In genomic region chr12:40446385-40446784, GRCh38 we compare ENCODE assay signal across 8 cellular contexts.
DNase-seq lines count a peak whose midpoint lies in the region; ATAC-seq, FAIRE-seq and TF ChIP-seq lines count a peak whose summit lies in the region.

No MANE protein-coding gene starts in this region.

- no peak overlapping the region for H3K27ac Mint-ChIP-seq in activated naive CD4-positive, alpha-beta T cell treated with anti-CD3 and anti-CD28 coated beads for 36 hours

- H3K27ac ChIP-seq in RWPE2 (ENCODE audit: poor library complexity, severe bottlenecking) (no peak overlapping the region), right lobe of liver (no peak overlapping the region)

- FAIRE-seq in GM12892 (lab: Jason Lieb, UNC) = peak; percentile 57

- CTCF ChIA-PET in activated naive CD4-positive, alpha-beta T cell treated with anti-CD3 and anti-CD28 coated beads for 36 hours (lab: Charles Lee) = no interaction called here

- H3K4me3 Mint-ChIP-seq in activated naive CD4-positive, alpha-beta T cell treated with anti-CD3 and anti-CD28 coated beads for 36 hours = no peak overlapping the region

- no peaks in the 10 kb centered on the region for H3K27me3 ChIP-seq in RWPE2 (ENCODE audit: insufficient read depth, poor library complexity, severe bottlenecking)
- no peaks in the 10 kb centered on the region for H3K27me3 ChIP-seq in right lobe of liver

- no peaks in the 10 kb centered on the region for H3K27me3 Mint-ChIP-seq in activated naive CD4-positive, alpha-beta T cell treated with anti-CD3 and anti-CD28 coated beads for 36 hours (ENCODE audit: low read depth)

- no peaks in the 10 kb centered on the region for H3K36me3 ChIP-seq in RWPE2 (ENCODE audit: low read depth)
- H3K36me3 ChIP-seq in right lobe of liver = no peaks in the 10 kb centered on the region

- no peaks in the 10 kb centered on the region for H3K4me1 ChIP-seq in RWPE2 (ENCODE audit: insufficient read depth, poor library complexity, severe bottlenecking)
- H3K4me1 ChIP-seq in right lobe of liver = no peaks in the 10 kb centered on the region

- intact Hi-C loops in right lobe of liver (cut with DNase I) = no loop called here
- intact Hi-C loops in activated naive CD4-positive, alpha-beta T cell treated with anti-CD3 and anti-CD28 coated beads for 36 hours (cut with micrococcal nuclease) = loop anchor here (10.0 kb wide), 1 partner anchor 468 kb away; no protein-coding TSS in a partner anchor

- no peaks in the 10 kb centered on the region for H3K4me1 Mint-ChIP-seq in activated naive CD4-positive, alpha-beta T cell treated with anti-CD3 and anti-CD28 coated beads for 36 hours (ENCODE audit: low read depth)

- H3K9me3 ChIP-seq in RWPE2 (ENCODE audit: severe bottlenecking) = no peaks in the 10 kb centered on the region
- no peaks in the 10 kb centered on the region for H3K9me3 ChIP-seq in right lobe of liver

- H3K36me3 Mint-ChIP-seq in activated naive CD4-positive, alpha-beta T cell treated with anti-CD3 and anti-CD28 coated beads for 36 hours (ENCODE audit: low read depth) = no peaks in the 10 kb centered on the region

- TF ChIP-seq CTCF in RWPE2 (IDR thresholded peaks at IDR 0.05; ENCODE audit: poor library complexity, severe bottlenecking) (peak; percentile 60), right lobe of liver (IDR thresholded peaks at IDR 0.05) (peak; percentile 4 to 46 (median 36))

- ATAC-seq in HG02973 (IDR thresholded peaks at IDR 0.05; ENCODE audit: unreplicated experiment) (peak; percentile 62), RWPE2 (ENCODE audit: low read depth) (no peak), right lobe of liver (peak in 1 of 4 donors; percentile 31), HG03439 (IDR thresholded peaks at IDR 0.05; ENCODE audit: unreplicated experiment) (no peak)

- H3K9me3 Mint-ChIP-seq in activated naive CD4-positive, alpha-beta T cell treated with anti-CD3 and anti-CD28 coated beads for 36 hours = peaks cover 1% of the 10 kb centered on the region

- TF ChIP-seq POLR2A in GM12892 (IDR thresholded peaks at IDR 0.05; ENCODE audit: low read depth, low read length) = no peak
- no peak for TF ChIP-seq POLR2A in right lobe of liver (IDR thresholded peaks at IDR 0.05)

- no peak for DNase-seq in GM12892 (ENCODE audit: insufficient read length)
- DNase-seq in RWPE2 (ENCODE audit: low spot score) = no peak
- no peak for DNase-seq in right lobe of liver
- DNase-seq in occipital lobe (lab: John Stamatoyannopoulos, UW) = no peak
- no peak for DNase-seq in activated naive CD4-positive, alpha-beta T cell treated with anti-CD3 and anti-CD28 coated beads for 36 hours
- DNase-seq in NCI-H2029 treated with DMSO at 0.1 percent for 48 hours (lab: John Stamatoyannopoulos, UW) = no peak

- no peak overlapping the region for H3K4me3 ChIP-seq in RWPE2 (ENCODE audit: severe bottlenecking)
- H3K4me3 ChIP-seq in right lobe of liver = no peak overlapping the region
